8 cellular contexts compared by ENCODE assay signal in the genomic region with DNA sequence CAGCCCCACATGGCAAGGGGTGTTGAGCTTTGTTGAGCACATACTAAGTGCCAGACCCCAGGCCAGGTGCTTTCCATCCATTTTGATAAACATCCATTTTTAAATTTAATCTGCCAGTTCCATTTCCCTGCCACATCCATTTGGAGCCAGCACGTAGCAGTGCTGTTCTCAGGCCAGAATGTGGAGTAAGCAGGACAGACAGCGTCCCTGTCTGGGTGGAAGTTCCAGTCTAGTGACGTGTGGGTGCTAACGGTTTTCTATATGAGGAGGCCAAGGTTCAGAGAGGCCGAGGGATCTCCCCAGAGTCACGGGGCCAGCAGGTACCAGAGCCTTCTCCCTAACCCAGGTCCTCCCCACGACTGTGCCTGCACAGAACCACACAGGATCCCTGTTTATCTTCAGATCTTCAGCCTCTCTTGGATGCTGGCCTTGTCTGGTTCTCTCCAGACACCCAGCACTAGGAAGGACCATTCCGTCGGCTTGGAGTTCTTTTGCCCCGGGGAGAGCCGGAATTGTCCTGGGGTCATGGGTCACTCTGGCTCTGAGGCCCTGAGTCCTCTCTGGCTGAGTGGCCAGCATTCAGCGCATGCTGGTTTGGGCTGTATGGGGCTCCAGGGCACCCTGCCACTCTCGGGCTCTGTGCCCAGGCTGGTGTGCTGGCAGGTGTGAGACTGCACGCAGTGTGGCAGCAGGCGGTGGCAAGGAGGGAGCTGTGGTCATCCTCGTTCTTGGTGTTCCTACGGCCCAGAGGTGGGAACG.
DNase-seq lines count a peak whose midpoint lies in the region; ATAC-seq and TF ChIP-seq lines count a peak whose summit lies in the region.
"Had no signal": no experiment of that assay in that cellular context is flagged by ENCODE, and none has a peak within 500 bp of the region (broad histone marks: within the 10 kb centered on the region; RNA-seq: fewer than 3 reads in every experiment).

No MANE protein-coding gene starts in this region.

- peak overlapping the region; percentile 72 for H3K27ac Mint-ChIP-seq in neural progenitor cell

- H3K4me1 Mint-ChIP-seq in neural progenitor cell = peaks cover 5% of the 10 kb centered on the region

- peaks cover 83% of the 10 kb centered on the region for H3K4me1 ChIP-seq in SJSA1 (replicated peaks)
- peaks cover 53% of the 10 kb centered on the region for H3K4me1 ChIP-seq in fibroblast of lung (ENCODE audit: control insufficient read depth, extremely low read depth, insufficient read depth, low read length)
- H3K4me1 ChIP-seq in neural progenitor cell = peaks cover 6% of the 10 kb centered on the region

- peaks cover 6% of the 10 kb centered on the region for H3K27me3 Mint-ChIP-seq in neural progenitor cell (ENCODE audit: insufficient read depth, low read depth)

- H2AFZ ChIP-seq in fibroblast of lung (ENCODE audit: low read length) (no peak overlapping the region), neural progenitor cell (replicated peaks) (no peak overlapping the region)

- H3K4me3 Mint-ChIP-seq in neural progenitor cell = no peak overlapping the region

- no peak for TF ChIP-seq CTCF in fibroblast of lung (conservative IDR thresholded peaks at IDR 0.05 in 1 of 2, IDR thresholded peaks at IDR 0.05 in 1 of 2; ENCODE audit: low read depth in 1 of 2, low read length in 2 of 2)
- TF ChIP-seq CTCF in neural progenitor cell (IDR thresholded peaks at IDR 0.05) = no peak

- DNase-seq in SJSA1 (ENCODE audit: low read depth in 1 of 2, low spot score in 2 of 2) (peak in 1 of 2 experiments; percentile 43), fibroblast of lung (ENCODE audit: low read depth in 2 of 2) (peak in 1 of 2 donors; percentile 79), neural progenitor cell (ENCODE audit: low spot score) (no peak), DMS79 treated with DMSO at 0.1 percent for 48 hours (lab: John Stamatoyannopoulos, UW) (no peak), cerebellar nuclear complex (lab: John Stamatoyannopoulos, UW) (no peak)
- DNase-seq: NCI-H526 had no signal

- H3K4me2 ChIP-seq in fibroblast of lung (ENCODE audit: extremely low read depth, insufficient read depth, low read length) (peak overlapping the region; percentile 100), neural progenitor cell (no peak overlapping the region)

- no peaks in the 10 kb centered on the region for H3K36me3 Mint-ChIP-seq in neural progenitor cell

- ATAC-seq in GM18861 (IDR thresholded peaks at IDR 0.05; ENCODE audit: unreplicated experiment) (no peak), HG02610 (IDR thresholded peaks at IDR 0.05; ENCODE audit: unreplicated experiment) (no peak)

- H3K36me3 ChIP-seq in SJSA1 (peaks cover 100% of the 10 kb centered on the region), fibroblast of lung (ENCODE audit: control insufficient read depth, insufficient read depth, low read length) (peaks cover 59% of the 10 kb centered on the region), neural progenitor cell (no peaks in the 10 kb centered on the region)

- H4K20me1 ChIP-seq in fibroblast of lung (ENCODE audit: control insufficient read depth, extremely low read depth, insufficient read depth, low read length) = peaks cover 3% of the 10 kb centered on the region
- no peaks in the 10 kb centered on the region for H4K20me1 ChIP-seq in neural progenitor cell (ENCODE audit: low read depth)

- H3K9ac ChIP-seq in fibroblast of lung (ENCODE audit: insufficient read depth, low read length) (peak overlapping the region; percentile 66), neural progenitor cell (no peak overlapping the region)

- H3K27me3 ChIP-seq in SJSA1 (replicated peaks) (0 out of 2 replicates have a peak, but pooled peaks cover 4% of the 10 kb centered on the region), fibroblast of lung (ENCODE audit: control insufficient read depth, insufficient read depth, low read length) (no peaks in the 10 kb centered on the region), neural progenitor cell (no peaks in the 10 kb centered on the region)

- H3K9me3 ChIP-seq in SJSA1 (replicated peaks) = no peaks in the 10 kb centered on the region
- no peaks in the 10 kb centered on the region for H3K9me3 ChIP-seq in fibroblast of lung (ENCODE audit: control insufficient read depth, insufficient read depth, low read depth, low read length)
- no peaks in the 10 kb centered on the region for H3K9me3 ChIP-seq in neural progenitor cell (ENCODE audit: low read depth)

- no peaks in the 10 kb centered on the region for H3K9me3 Mint-ChIP-seq in neural progenitor cell

- peak overlapping the region; percentile 88 for H3K4me3 ChIP-seq in SJSA1
- peak overlapping the region in 3 of 4 experiments; percentile 81 to 98 (median 84) for H3K4me3 ChIP-seq in fibroblast of lung (replicated peaks in 1 of 4; ENCODE audit: control extremely low read depth in 1 of 4, insufficient read depth in 1 of 4, low read depth in 3 of 4, low read length in 4 of 4)
- no peak overlapping the region for H3K4me3 ChIP-seq in neural progenitor cell

- H3K27ac ChIP-seq in SJSA1 (peak overlapping the region; percentile 92), fibroblast of lung (ENCODE audit: insufficient read depth, low read length) (peak overlapping the region; percentile 97), neural progenitor cell (no peak overlapping the region)

- H3K79me2 ChIP-seq in fibroblast of lung (ENCODE audit: control insufficient read depth, insufficient read depth, low read length) (peaks cover 100% of the 10 kb centered on the region), neural progenitor cell (ENCODE audit: low read depth) (no peaks in the 10 kb centered on the region)

- no peaks in the 10 kb centered on the region for H3F3A ChIP-seq in neural progenitor cell (ENCODE audit: low read depth)
